ENCODE assay signal across 7 cellular contexts in genomic region chr19:18558202-18558555, GRCh38. TPM values are rescaled to one million over a fixed set of nuclear protein-coding genes. Genes with fewer than 3 reads are reported as not detected.
DNase-seq lines count a peak whose midpoint lies in the region; TF ChIP-seq lines count a peak whose summit lies in the region.

No MANE protein-coding gene starts in this region.

- H3K9me3 ChIP-seq in HEK293 (ENCODE audit: control insufficient read depth, insufficient read depth, low read depth, low read length), result no peaks in the 10 kb centered on the region
- no peaks in the 10 kb centered on the region for H3K9me3 ChIP-seq in hepatocyte (ENCODE audit: low read depth)
- no peaks in the 10 kb centered on the region for H3K9me3 ChIP-seq in spleen

- peaks cover 22% of the 10 kb centered on the region for H3K4me1 Mint-ChIP-seq in activated CD4-positive, alpha-beta memory T cell treated with anti-CD3 and anti-CD28 coated beads, Interleukin-2, amount 10 ng/mL, durations not matched to agents 7 days and 5 days

- H3K4me3 Mint-ChIP-seq in activated CD4-positive, alpha-beta memory T cell treated with anti-CD3 and anti-CD28 coated beads, Interleukin-2, amount 10 ng/mL, durations not matched to agents 7 days and 5 days, result peak overlapping the region; percentile 95

- TF ChIP-seq CTCF in HEK293 (tag by site-specific recombination; IDR thresholded peaks at IDR 0.05), result no peak
- no peak for TF ChIP-seq CTCF in hepatocyte (IDR thresholded peaks at IDR 0.05; ENCODE audit: poor library complexity)
- TF ChIP-seq CTCF in spleen (IDR thresholded peaks at IDR 0.05 in 8 of 11, conservative IDR thresholded peaks at IDR 0.05 in 3 of 11), result no peak

- CTCF ChIA-PET in HEK293 (lab: Yijun Ruan, JAX), result interaction anchor here (0.6 to 2.2 kb wide), 3 partner anchors 18 to 96 kb away, joined by 3 to 9 read pairs (median 3); no protein-coding TSS in a partner anchor
- CTCF ChIA-PET in activated CD4-positive, alpha-beta memory T cell treated with anti-CD3 and anti-CD28 coated beads, Interleukin-2, amount 10 ng/mL, durations not matched to agents 7 days and 5 days (lab: Charles Lee), result interaction anchor here (0.6 to 3.8 kb wide), 11 partner anchors 12 to 699 kb away, joined by 3 to 29 read pairs (median 4); partner anchors contain the start of genes ELL, FKBP8 and UBA52

- H3K9me3 Mint-ChIP-seq in activated CD4-positive, alpha-beta memory T cell treated with anti-CD3 and anti-CD28 coated beads, Interleukin-2, amount 10 ng/mL, durations not matched to agents 7 days and 5 days, result no peaks in the 10 kb centered on the region

- in situ Hi-C loops in G401 (cut with HindIII; ENCODE audit: low sequenced_read_pairs), result no loop called here

- intact Hi-C loops in spleen (cut with DNase I; ENCODE audit: low total_unique reads), result no loop called here

- H3K79me2 ChIP-seq in hepatocyte, result peaks cover 32% of the 10 kb centered on the region

- H3K27ac Mint-ChIP-seq in activated CD4-positive, alpha-beta memory T cell treated with anti-CD3 and anti-CD28 coated beads, Interleukin-2, amount 10 ng/mL, durations not matched to agents 7 days and 5 days, result peak overlapping the region; percentile 86

- peak overlapping the region; percentile 51; the same call in 1 of the 2 replicates for H3K27ac ChIP-seq in HEK293 (ENCODE audit: extremely low read depth, low read depth, low read length)
- peak overlapping the region; percentile 89 for H3K27ac ChIP-seq in hepatocyte
- H3K27ac ChIP-seq in spleen, result peak overlapping the region; percentile 95 to 98 (median 96)

- H3K4me2 ChIP-seq in hepatocyte, result peak overlapping the region; percentile 93

- no peaks in the 10 kb centered on the region for H3K27me3 ChIP-seq in hepatocyte
- no peaks in the 10 kb centered on the region for H3K27me3 ChIP-seq in spleen (replicated peaks in 1 of 7)

- H3K4me1 ChIP-seq in HEK293 (ENCODE audit: control insufficient read depth, insufficient read depth, low read length) (no peaks in the 10 kb centered on the region), hepatocyte (ENCODE audit: insufficient read depth) (peaks cover 6% of the 10 kb centered on the region), spleen (peaks cover 11 to 62% (median 39%) of the 10 kb centered on the region in 6 donors)

- H3K4me3 ChIP-seq in HEK293 (ENCODE audit: low read depth, low read length), result peak overlapping the region; percentile 81
- H3K4me3 ChIP-seq in hepatocyte, result peak overlapping the region; percentile 75
- H3K4me3 ChIP-seq in spleen, result peak overlapping the region; percentile 68 to 97 (median 88)

- H3K27me3 Mint-ChIP-seq in activated CD4-positive, alpha-beta memory T cell treated with anti-CD3 and anti-CD28 coated beads, Interleukin-2, amount 10 ng/mL, durations not matched to agents 7 days and 5 days, result no peaks in the 10 kb centered on the region

- no peak for DNase-seq in activated CD4-positive, alpha-beta memory T cell treated with anti-CD3 and anti-CD28 coated beads, Interleukin-2, amount 10 ng/mL, durations not matched to agents 7 days and 5 days
- no peak for DNase-seq in hepatocyte (ENCODE audit: low spot score)
- DNase-seq in spleen, result no peak
- DNase-seq in CD1c-positive myeloid dendritic cell (ENCODE audit: extremely low spot score), result no peak
- no peak for DNase-seq in foreskin melanocyte
- no peak for DNase-seq in G401 (ENCODE audit: low spot score)

- WGBS in hepatocyte (ENCODE audit: low lambda C conversion rate, missing lambda C conversion rate), result 7% methylated on average over 11 of the region's 11 CpGs
- WGBS in spleen, 5 donors, result 6 to 9% (median 7%) methylated on average over 9 to 11 of the region's 11 CpGs

- POLR2A ChIA-PET in HEK293 (lab: Yijun Ruan, JAX), result interaction anchor here (0.6 to 4.9 kb wide), 12 partner anchors 8 to 133 kb away, joined by 3 to 62 read pairs (median 6); partner anchors contain the start of genes ELL, REX1BD and UBA52
- POLR2A ChIA-PET in activated CD4-positive, alpha-beta memory T cell treated with anti-CD3 and anti-CD28 coated beads, Interleukin-2, amount 10 ng/mL, durations not matched to agents 7 days and 5 days (lab: Charles Lee), result interaction anchor here (0.6 to 6.0 kb wide), 20 partner anchors 7 to 362 kb away, joined by 3 to 137 read pairs (median 5); partner anchors contain the start of genes COPE, DDX49, ELL and FKBP8

- H3K36me3 ChIP-seq in HEK293 (ENCODE audit: control insufficient read depth in 2 of 2, insufficient read depth in 1 of 2, low read length in 2 of 2), result peaks cover under 1 to 20% of the 10 kb centered on the region in 2 experiments; a peak in 2 of 3 replicates
- H3K36me3 ChIP-seq in hepatocyte (replicated peaks; ENCODE audit: insufficient read depth, low read depth), result no peaks in the 10 kb centered on the region
- peaks cover 0 to 21% (median 10%) of the 10 kb centered on the region in 6 donors for H3K36me3 ChIP-seq in spleen

- peaks cover 31% of the 10 kb centered on the region for H3K36me3 Mint-ChIP-seq in activated CD4-positive, alpha-beta memory T cell treated with anti-CD3 and anti-CD28 coated beads, Interleukin-2, amount 10 ng/mL, durations not matched to agents 7 days and 5 days (ENCODE audit: low read depth)

- TF ChIP-seq POLR2A in spleen (IDR thresholded peaks at IDR 0.05), result no peak

- H4K20me1 ChIP-seq in hepatocyte (ENCODE audit: insufficient read depth, poor library complexity, severe bottlenecking), result peaks cover 2% of the 10 kb centered on the region

- no peaks in the 10 kb centered on the region for H3K9me2 ChIP-seq in hepatocyte (replicated peaks; ENCODE audit: insufficient read depth)

- H2AFZ ChIP-seq in hepatocyte, result peak overlapping the region; percentile 60

TF ChIP-seq in HEK293, 187 proteins besides CTCF, POLR2A, EP300 and RAD21 (continues in another document):
- TF ChIP-seq KLF7 (tag by site-specific recombination; IDR thresholded peaks at IDR 0.05; ENCODE audit: borderline replicate concordance), result no peak
- TF ChIP-seq ZNF16 (tag by site-specific recombination; IDR thresholded peaks at IDR 0.05; ENCODE audit: low read depth), result no peak
- TF ChIP-seq ZNF404 (tag by site-specific recombination; IDR thresholded peaks at IDR 0.05), result no peak
- no peak for TF ChIP-seq KLF17 (tag by site-specific recombination; IDR thresholded peaks at IDR 0.05)

RNA-seq across cellular contexts. Expression of gene KXD1, which starts 0.5 kb away (rescaled TPM):
- total RNA-seq in activated CD4-positive, alpha-beta memory T cell treated with anti-CD3 and anti-CD28 coated beads, Interleukin-2, amount 10 ng/mL, durations not matched to agents 7 days and 5 days, result 10 to 100 TPM; 93.0 to 99.1 TPM
- total RNA-seq in hepatocyte (76.3 and 91.7 TPM in 2 replicates), spleen (10 to 100 TPM; 63.9 to 90.9 (median 75.7) TPM)
- polyA plus RNA-seq in hepatocyte (85.7 and 89.2 TPM in 2 replicates), spleen (10 to 100 TPM; 65.9 to 78.5 (median 68.9) TPM)
- total RNA-seq in G401 (2014; rRNA removed; shearing (Covaris generic)), result 84.9 and 95.9 TPM in 2 replicates

RNA-seq across cellular contexts. Expression of gene UBA52, which starts 13.5 kb away (rescaled TPM):
- total RNA-seq in activated CD4-positive, alpha-beta memory T cell treated with anti-CD3 and anti-CD28 coated beads, Interleukin-2, amount 10 ng/mL, durations not matched to agents 7 days and 5 days, result 1,000 to 10,000 TPM; 1,374 to 1,409 TPM
- total RNA-seq in hepatocyte, result 561 and 593 TPM in 2 replicates
- polyA plus RNA-seq in hepatocyte, result 470 and 498 TPM in 2 replicates
- total RNA-seq in spleen, result 1,000 to 10,000 TPM in 3 of 7 donors, 100 to 1,000 TPM in 4; 650 to 1,362 (median 985) TPM
- polyA plus RNA-seq in spleen, result 1,000 to 10,000 TPM; 1,341 to 2,132 (median 1,852) TPM
- total RNA-seq in G401 (2014; rRNA removed; shearing (Covaris generic)), result 833 and 855 TPM in 2 replicates

RNA-seq across cellular contexts. Expression of gene FKBP8, which starts 14.8 kb away (rescaled TPM):
- total RNA-seq in activated CD4-positive, alpha-beta memory T cell treated with anti-CD3 and anti-CD28 coated beads, Interleukin-2, amount 10 ng/mL, durations not matched to agents 7 days and 5 days, result 100 to 1,000 TPM; 263 TPM
- 183 and 195 TPM in 2 replicates for total RNA-seq in hepatocyte
- polyA plus RNA-seq in hepatocyte, result 247 and 262 TPM in 2 replicates
- total RNA-seq in spleen, result 100 to 1,000 TPM; 183 to 309 (median 203) TPM
- polyA plus RNA-seq in spleen, result 100 to 1,000 TPM; 131 to 276 (median 141) TPM
- total RNA-seq in G401 (2014; rRNA removed; shearing (Covaris generic)), result 404 and 484 TPM in 2 replicates

RNA-seq across cellular contexts. Expression of gene REX1BD, which starts 30.4 kb away (rescaled TPM):
- total RNA-seq in activated CD4-positive, alpha-beta memory T cell treated with anti-CD3 and anti-CD28 coated beads, Interleukin-2, amount 10 ng/mL, durations not matched to agents 7 days and 5 days, result 10 to 100 TPM; 81.2 to 83.3 TPM
- 59.9 and 62.6 TPM in 2 replicates for total RNA-seq in hepatocyte
- polyA plus RNA-seq in hepatocyte, result 105 and 131 TPM in 2 replicates
- 100 to 1,000 TPM in 1 of 7 donors, 10 to 100 TPM in 6; 65.4 to 103 (median 78.7) TPM for total RNA-seq in spleen
- 100 to 1,000 TPM; 127 to 182 (median 160) TPM for polyA plus RNA-seq in spleen
- 50.0 and 100 TPM in 2 replicates for total RNA-seq in G401 (2014; rRNA removed; shearing (Covaris generic))

RNA-seq across cellular contexts. Expression of gene ELL, which starts 36.3 kb away (rescaled TPM):
- 10 to 100 TPM; 26.2 to 26.3 TPM for total RNA-seq in activated CD4-positive, alpha-beta memory T cell treated with anti-CD3 and anti-CD28 coated beads, Interleukin-2, amount 10 ng/mL, durations not matched to agents 7 days and 5 days
- total RNA-seq in hepatocyte (3.9 and 11.0 TPM in 2 replicates), spleen (10 to 100 TPM; 23.0 to 44.8 (median 32.1) TPM)
- polyA plus RNA-seq in hepatocyte (15.0 and 18.1 TPM in 2 replicates), spleen (10 to 100 TPM in 1 of 3 donors, 1 to 10 TPM in 2; 4.5 to 14.2 (median 7.9) TPM)
- 15.9 and 16.0 TPM in 2 replicates for total RNA-seq in G401 (2014; rRNA removed; shearing (Covaris generic))
